12 cellular contexts compared by ENCODE assay signal in the genomic region with DNA sequence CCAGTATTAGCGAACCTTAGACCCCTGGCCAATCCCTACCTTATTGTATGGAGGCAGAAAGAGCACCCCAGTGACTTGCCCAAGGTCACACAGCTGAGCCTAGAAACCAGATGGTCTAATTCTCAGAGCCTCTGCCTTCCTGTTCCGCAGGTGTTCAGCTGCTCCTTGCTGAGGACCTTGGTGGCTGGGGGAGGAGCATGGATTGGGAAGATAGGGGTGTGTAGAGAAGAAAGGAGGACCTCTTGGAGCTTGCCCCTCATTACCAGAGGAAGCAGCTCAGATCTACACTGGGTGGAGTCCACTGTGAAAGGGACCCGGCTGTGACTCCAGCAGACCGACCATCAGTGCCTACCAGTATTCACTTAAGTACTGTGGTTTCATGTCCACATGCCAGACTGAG. TPM values are rescaled to one million over a fixed set of nuclear protein-coding genes. Genes with fewer than 3 reads are reported as not detected.
DNase-seq lines count a peak whose midpoint lies in the region; ATAC-seq, FAIRE-seq and TF ChIP-seq lines count a peak whose summit lies in the region.
"Had no signal": no experiment of that assay in that cellular context is flagged by ENCODE, and none has a peak within 500 bp of the region (broad histone marks: within the 10 kb centered on the region; RNA-seq: fewer than 3 reads in every experiment).

No MANE protein-coding gene starts in this region.

- in situ Hi-C loops in HepG2 (cut with HindIII; ENCODE audit: extremely low pct_ligation_motif_present, low pct_unique_long_range_greater_than_20kb) = no loop called here

- H3K27me3 ChIP-seq in heart right ventricle (no peaks in the 10 kb centered on the region), HepG2 (ENCODE audit: control insufficient read depth in 1 of 2, insufficient read depth in 2 of 2, low read length in 2 of 2) (no peaks in the 10 kb centered on the region), suprapubic skin (no peaks in the 10 kb centered on the region)

- WGBS in heart right ventricle, 2 donors = 89 to 92% methylated on average over 4 of the region's 4 CpGs
- 100% methylated on average over 4 of the region's 4 CpGs for WGBS in HepG2 (ENCODE audit: low lambda C conversion rate)
- WGBS in suprapubic skin = 92% methylated on average over 4 of the region's 4 CpGs

- FAIRE-seq in HepG2 (lab: Jason Lieb, UNC) = no peak
- FAIRE-seq: frontal cortex, TTC549 had no signal

- H3K4me1 ChIP-seq in heart right ventricle = peaks cover 3 to 27% (median 9%) of the 10 kb centered on the region in 9 donors
- H3K4me1 ChIP-seq in HepG2 (ENCODE audit: insufficient read depth, low read length) = peaks cover 75% of the 10 kb centered on the region
- H3K4me1 ChIP-seq in suprapubic skin = peaks cover 13% of the 10 kb centered on the region

- H3K36me3 ChIP-seq in heart right ventricle = peaks cover 0 to 11% (median 0%) of the 10 kb centered on the region in 9 donors
- peaks cover 27 to 80% of the 10 kb centered on the region in 2 experiments; a peak in 4 of 5 replicates for H3K36me3 ChIP-seq in HepG2 (replicated peaks in 1 of 2; ENCODE audit: control insufficient read depth in 1 of 2, insufficient read depth in 2 of 2, low read length in 2 of 2)
- peaks cover 12% of the 10 kb centered on the region for H3K36me3 ChIP-seq in suprapubic skin

- TF ChIP-seq CTCF in heart right ventricle (IDR thresholded peaks at IDR 0.05) = no peak
- no peak for TF ChIP-seq CTCF in HepG2 (CRISPR knock-in tag; IDR thresholded peaks at IDR 0.05)
- no peak for TF ChIP-seq CTCF in suprapubic skin (IDR thresholded peaks at IDR 0.05)
- no peak for TF ChIP-seq CTCF in progenitor cell of endocrine pancreas (IDR thresholded peaks at IDR 0.05; ENCODE audit: unreplicated experiment)

- H3K27me3 Mint-ChIP-seq in T-helper 17 cell (no peaks in the 10 kb centered on the region), progenitor cell of endocrine pancreas (no peaks in the 10 kb centered on the region)

- ATAC-seq in heart right ventricle (peak in 2 of 8 donors; percentile 4 to 9), Right ventricle myocardium superior (ENCODE audit: poor library complexity) (no peak), T-helper 17 cell (no peak), HepG2 (peak; percentile 9; the same call in 2 of the 3 replicates)

- peaks cover 67% of the 10 kb centered on the region for H4K20me1 ChIP-seq in HepG2 (ENCODE audit: insufficient read depth, low read length)

- POLR2A ChIA-PET in HepG2 (lab: Yijun Ruan, JAX) = no interaction called here

- no TSS peak for BruUV-seq in HepG2 (replicated peaks; lab: Mats Ljungman, UMichigan)

- H3K4me3 Mint-ChIP-seq in T-helper 17 cell = peak overlapping the region; percentile 91
- H3K4me3 Mint-ChIP-seq in progenitor cell of endocrine pancreas (ENCODE audit: low read depth) = no peak overlapping the region

- TF ChIP-seq RAD21 in HepG2 (CRISPR knock-in tag; IDR thresholded peaks at IDR 0.05) = no peak

- H3K9me3 Mint-ChIP-seq in progenitor cell of endocrine pancreas (ENCODE audit: low read depth) = no peaks in the 10 kb centered on the region

- TF ChIP-seq POLR2A in HepG2 (IDR thresholded peaks at IDR 0.05; ENCODE audit: insufficient read depth in 1 of 2, low read depth in 2 of 2, low read length in 2 of 2) = no peak
- TF ChIP-seq POLR2A in suprapubic skin (IDR thresholded peaks at IDR 0.05) = no peak

- DNase-seq in heart right ventricle = no peak
- DNase-seq in Right ventricle myocardium superior = no peak
- DNase-seq in T-helper 17 cell = no peak
- DNase-seq in HepG2 (ENCODE audit: low spot score) = no peak
- DNase-seq in suprapubic skin (ENCODE audit: low spot score in 2 of 2) = no peak
- no peak for DNase-seq in GM19238 (ENCODE audit: insufficient read length, low spot score)
- no peak for DNase-seq in activated effector memory CD4-positive, alpha-beta T cell treated with anti-CD3 and anti-CD28 coated beads, Interleukin-2, amount 50 U/mL, for 16 hours
- DNase-seq in progenitor cell of endocrine pancreas (ENCODE audit: low spot score, unreplicated experiment) = no peak
- DNase-seq: mammary epithelial cell, NCI-H1694 treated with DMSO at 0.1 percent for 48 hours had no signal

- intact Hi-C loops in heart right ventricle (cut with DNase I) = no loop called here
- intact Hi-C loops in Right ventricle myocardium superior (cut with DNase I) = no loop called here
- intact Hi-C loops in HepG2 (cut with micrococcal nuclease; ENCODE audit: unreplicated experiment) = no loop called here

- H3K4me2 ChIP-seq in HepG2 (ENCODE audit: low read depth, low read length) = no peak overlapping the region

- H3K27ac ChIP-seq in heart right ventricle = peak overlapping the region; percentile 47 to 80 (median 69)
- H3K27ac ChIP-seq in HepG2 (ENCODE audit: extremely low read length, insufficient read depth, low read length) = no peak overlapping the region
- no peak overlapping the region for H3K27ac ChIP-seq in suprapubic skin

- H3K27ac Mint-ChIP-seq in T-helper 17 cell = peak overlapping the region; percentile 92
- H3K27ac Mint-ChIP-seq in progenitor cell of endocrine pancreas = no peak overlapping the region

- CTCF ChIA-PET in HepG2 (lab: Yijun Ruan, JAX; ENCODE audit: low intra/inter-chr PET ratio, low total read pairs) = no interaction called here

- H3K4me1 Mint-ChIP-seq in T-helper 17 cell = peaks cover 21% of the 10 kb centered on the region
- peaks cover 52% of the 10 kb centered on the region for H3K4me1 Mint-ChIP-seq in progenitor cell of endocrine pancreas (ENCODE audit: low read depth)

- H3K4me3 ChIP-seq in heart right ventricle (peak overlapping the region; percentile 33 to 67 (median 59)), HepG2 (replicated peaks in 1 of 3; ENCODE audit: insufficient read depth in 1 of 3, low read depth in 2 of 3, low read length in 3 of 3) (no peak overlapping the region), suprapubic skin (peak overlapping the region; percentile 49)

- peaks cover 2% of the 10 kb centered on the region for H3K36me3 Mint-ChIP-seq in T-helper 17 cell (ENCODE audit: low read depth)
- H3K36me3 Mint-ChIP-seq in progenitor cell of endocrine pancreas (ENCODE audit: insufficient read depth) = peaks cover 12% of the 10 kb centered on the region

- no peak overlapping the region for H3K9ac ChIP-seq in HepG2 (ENCODE audit: insufficient read depth, low read depth, low read length)

- H3K9me3 ChIP-seq in heart right ventricle = no peaks in the 10 kb centered on the region
- no peaks in the 10 kb centered on the region for H3K9me3 ChIP-seq in T-helper 17 cell (ENCODE audit: control insufficient read depth, low read length, poor library complexity, severe bottlenecking)
- H3K9me3 ChIP-seq in HepG2 (ENCODE audit: low read length) = no peaks in the 10 kb centered on the region
- no peaks in the 10 kb centered on the region for H3K9me3 ChIP-seq in suprapubic skin

- no peak overlapping the region for H2AFZ ChIP-seq in HepG2 (ENCODE audit: low read length)

- H3K79me2 ChIP-seq in HepG2 (ENCODE audit: insufficient read depth, low read length) = peaks cover 80% of the 10 kb centered on the region

- TF ChIP-seq EP300 in HepG2 (IDR thresholded peaks at IDR 0.05; ENCODE audit: low read depth in 2 of 2, low read length in 2 of 2) = no peak
- no peak for TF ChIP-seq EP300 in HepG2 (CRISPR knock-in tag; IDR thresholded peaks at IDR 0.05; ENCODE audit: borderline replicate concordance)
- no peak for TF ChIP-seq EP300 in suprapubic skin (IDR thresholded peaks at IDR 0.05)

TF ChIP-seq in HepG2, 621 proteins besides CTCF, POLR2A, EP300 and RAD21 (continues in another document):
- TF ChIP-seq ATF6 (CRISPR knock-in tag; conservative IDR thresholded peaks at IDR 0.05) = no peak

RNA-seq across cellular contexts. Expression of gene FOXP4, which starts 15.2 kb away (rescaled TPM):
- total RNA-seq in heart right ventricle = 10 to 100 TPM; 12.7 to 18.0 (median 13.7) TPM
- polyA plus RNA-seq in heart right ventricle = 10 to 100 TPM in 1 of 2 donors, 1 to 10 TPM in 1; 8.9 to 12.9 TPM
- total RNA-seq in Right ventricle myocardium superior = 14.4 TPM
- total RNA-seq in T-helper 17 cell = 10 to 100 TPM in 1 of 2 donors, 1 to 10 TPM in 1; 7.5 to 10.6 TPM
- total RNA-seq in HepG2 (2016; rRNA removed; fragmentation: Illumina TruSeq; extraction: Trizol) = 11.0 TPM in 2 replicates
- total RNA-seq in HepG2 (2016; cell fraction: cytosol; rRNA removed; fragmentation: Illumina TruSeq; extraction: Trizol; ENCODE audit: low read depth) = 2.8 and 3.0 TPM in 2 replicates
- 9.5 and 11.3 TPM in 2 replicates for total RNA-seq in HepG2 (2016; cell fraction: insoluble cytoplasmic fraction; rRNA removed; fragmentation: Illumina TruSeq; extraction: Trizol)
- 15.4 and 15.8 TPM in 2 replicates for total RNA-seq in HepG2 (2016; cell fraction: membrane; rRNA removed; fragmentation: Illumina TruSeq; extraction: Trizol)
- total RNA-seq in HepG2 (2016; cell fraction: nucleus; rRNA removed; fragmentation: Illumina TruSeq; extraction: Trizol) = 14.9 TPM in 2 replicates
- polyA plus RNA-seq in HepG2 (2011; rRNA removed) = 12.4 and 15.9 TPM in 2 replicates
- 6.6 and 10.1 TPM in 2 replicates for polyA plus RNA-seq in HepG2 (2011; cell fraction: cytosol; rRNA removed)
- polyA plus RNA-seq in HepG2 (2011; cell fraction: nucleus; rRNA removed) = 47.8 and 59.4 TPM in 2 replicates
- polyA plus RNA-seq in HepG2 (2012) = 53.6 and 69.1 TPM in 2 replicates
- polyA plus RNA-seq in HepG2 (2016; cell fraction: cytosol; fragmentation: Illumina TruSeq; extraction: Trizol; ENCODE audit: low read depth) = 10.9 and 11.7 TPM in 2 replicates
- 37.6 and 56.8 TPM in 2 replicates for polyA plus RNA-seq in HepG2 (2016; cell fraction: insoluble cytoplasmic fraction; fragmentation: Illumina TruSeq; extraction: Trizol; ENCODE audit: low read depth)
- 44.1 and 44.7 TPM in 2 replicates for polyA plus RNA-seq in HepG2 (2016; cell fraction: membrane; fragmentation: Illumina TruSeq; extraction: Trizol; ENCODE audit: low read depth)
- 75.1 and 80.7 TPM in 2 replicates for polyA plus RNA-seq in HepG2 (2016; cell fraction: nucleus; fragmentation: Illumina TruSeq; extraction: Trizol; ENCODE audit: insufficient read depth, low read depth)
- polyA minus RNA-seq in HepG2 (2011; rRNA and poly(A)+ RNA removed; ENCODE audit: low replicate concordance) = 3.3 and 26.4 TPM in 2 replicates
- polyA minus RNA-seq in HepG2 (2011; cell fraction: cytosol; rRNA and poly(A)+ RNA removed) = 29.5 and 30.0 TPM in 2 replicates
- 15.2 and 15.5 TPM in 2 replicates for polyA minus RNA-seq in HepG2 (2011; cell fraction: nucleus; rRNA and poly(A)+ RNA removed)
- total RNA-seq in suprapubic skin = 10 to 100 TPM in 2 of 4 donors, 1 to 10 TPM in 2; 8.1 to 12.1 (median 10.4) TPM
- total RNA-seq in progenitor cell of endocrine pancreas = 124 and 137 TPM in 2 replicates

Comparison
In these comparisons a context has a peak if more than half of its experiments do, and no peak if none do; other contexts are left out.
1. H3K27ac ChIP-seq: peak in heart right ventricle (10 of 10); none in HepG2 (single experiment) and suprapubic skin (single experiment).
2. H3K4me3 ChIP-seq: peak in heart right ventricle (10 of 10) and suprapubic skin (single experiment); none in HepG2 (0 of 3).